Comparison of ENCODE assay signal across 19 cellular contexts in genomic region chr20:62722627-62723026, GRCh38. TPM values are rescaled to one million over a fixed set of nuclear protein-coding genes. Genes with fewer than 3 reads are reported as not detected.
A peak's percentile ranks its signal among the peaks of the same experiment; 100 is the strongest.
DNase-seq lines count a peak whose midpoint lies in the region; ATAC-seq, FAIRE-seq and TF ChIP-seq lines count a peak whose summit lies in the region.
"Had no signal": no experiment of that assay in that cellular context is flagged by ENCODE, and none has a peak within 500 bp of the region (broad histone marks: within the 10 kb centered on the region; RNA-seq: fewer than 3 reads in every experiment).

No MANE protein-coding gene starts in this region.

- H3K4me3 ChIP-seq in endothelial cell of umbilical vein (replicated peaks in 1 of 3; ENCODE audit: insufficient read depth in 1 of 3, low read depth in 1 of 3, low read length in 3 of 3) (no peak overlapping the region), rectal smooth muscle tissue (ENCODE audit: low read length) (peak overlapping the region; percentile 14), transverse colon (no peak overlapping the region), neural progenitor cell (no peak overlapping the region)
- H3K4me3 ChIP-seq: A549, GM12878 had no signal

- TF ChIP-seq POLR2A in endothelial cell of umbilical vein (IDR thresholded peaks at IDR 0.05; ENCODE audit: low read depth, low read length) (no peak), transverse colon (IDR thresholded peaks at IDR 0.05) (no peak)

- DNase-seq in activated CD4-positive, alpha-beta T cell treated with anti-CD3 and anti-CD28 coated beads, Interleukin-2, amount 10 ng/mL, durations not matched to agents 24 days and 14 days: no peak
- DNase-seq in activated CD4-positive, alpha-beta T cell treated with anti-CD3 and anti-CD28 coated beads, Interleukin-2, amount 50 U/mL, for 4 hours: no peak
- DNase-seq in endothelial cell of umbilical vein (ENCODE audit: low read depth, low spot score): no peak
- no peak for DNase-seq in transverse colon
- DNase-seq in neural progenitor cell (ENCODE audit: low spot score): no peak
- DNase-seq in NCI-H2107 treated with DMSO at 0.1 percent for 48 hours (lab: John Stamatoyannopoulos, UW; ENCODE audit: unreplicated experiment): no peak
- DNase-seq: AML-193, DMS 273 treated with DMSO at 0.1 percent for 48 hours, DMS53, DND-41, GOT3, H7 had no signal

- H3K27ac ChIP-seq in endothelial cell of umbilical vein (ENCODE audit: insufficient read depth, low read depth, low read length): no peak overlapping the region
- peak overlapping the region; percentile 97 for H3K27ac ChIP-seq in rectal smooth muscle tissue (ENCODE audit: low read depth, low read length)
- H3K27ac ChIP-seq in transverse colon: peak overlapping the region; percentile 48 to 89 (median 82)
- no peak overlapping the region for H3K27ac ChIP-seq in neural progenitor cell
- H3K27ac ChIP-seq: 22Rv1, A549 had no signal

- peak overlapping the region; percentile 4 for H3K27ac Mint-ChIP-seq in activated CD4-positive, alpha-beta T cell treated with anti-CD3 and anti-CD28 coated beads, Interleukin-2, amount 10 ng/mL, durations not matched to agents 24 days and 14 days
- no peak overlapping the region for H3K27ac Mint-ChIP-seq in neural progenitor cell
- H3K27ac Mint-ChIP-seq: CD8-positive, alpha-beta memory T cell had no signal

- 67 to 79% methylated on average over 2 to 6 of the region's 6 CpGs for WGBS in transverse colon (ENCODE audit: low coverage in 1 of 2), 2 donors

- H3F3A ChIP-seq in neural progenitor cell (ENCODE audit: low read depth): no peaks in the 10 kb centered on the region

- H3K9me1 ChIP-seq in endothelial cell of umbilical vein (replicated peaks; ENCODE audit: control insufficient read depth, extremely low read depth, insufficient read depth, low read length): no peaks in the 10 kb centered on the region

- POLR2A ChIA-PET in endothelial cell of umbilical vein (lab: Charles Lee): no interaction called here

- TF ChIP-seq CTCF in endothelial cell of umbilical vein (IDR thresholded peaks at IDR 0.05; ENCODE audit: extremely low read depth in 1 of 2, insufficient read depth in 1 of 2, low read depth in 1 of 2, low read length in 2 of 2) (no peak), transverse colon (IDR thresholded peaks at IDR 0.05) (no peak), neural progenitor cell (IDR thresholded peaks at IDR 0.05) (no peak)

- H4K20me1 ChIP-seq in endothelial cell of umbilical vein (replicated peaks; ENCODE audit: control insufficient read depth, extremely low read depth, insufficient read depth, low read length) (no peaks in the 10 kb centered on the region), neural progenitor cell (ENCODE audit: low read depth) (no peaks in the 10 kb centered on the region)

- peaks cover 10% of the 10 kb centered on the region for H3K9me3 Mint-ChIP-seq in activated CD4-positive, alpha-beta T cell treated with anti-CD3 and anti-CD28 coated beads, Interleukin-2, amount 10 ng/mL, durations not matched to agents 24 days and 14 days
- H3K9me3 Mint-ChIP-seq in neural progenitor cell: peaks cover 18% of the 10 kb centered on the region

- H3K36me3 ChIP-seq in endothelial cell of umbilical vein (ENCODE audit: control insufficient read depth in 2 of 2, extremely low read depth in 1 of 2, insufficient read depth in 2 of 2, low read length in 2 of 2) (no peaks in the 10 kb centered on the region), rectal smooth muscle tissue (ENCODE audit: control insufficient read depth, insufficient read depth, low read length) (no peaks in the 10 kb centered on the region), transverse colon (no peaks in the 10 kb centered on the region), neural progenitor cell (no peaks in the 10 kb centered on the region)

- peak; percentile 65 for TF ChIP-seq EP300 in transverse colon (IDR thresholded peaks at IDR 0.05; ENCODE audit: low read depth)

- H3K36me3 Mint-ChIP-seq in activated CD4-positive, alpha-beta T cell treated with anti-CD3 and anti-CD28 coated beads, Interleukin-2, amount 10 ng/mL, durations not matched to agents 24 days and 14 days (ENCODE audit: low read depth): peaks cover 8% of the 10 kb centered on the region
- H3K36me3 Mint-ChIP-seq in neural progenitor cell: no peaks in the 10 kb centered on the region

- H3K4me1 ChIP-seq in endothelial cell of umbilical vein (ENCODE audit: control insufficient read depth, extremely low read depth, insufficient read depth, low read length) (no peaks in the 10 kb centered on the region), rectal smooth muscle tissue (ENCODE audit: control insufficient read depth, insufficient read depth, low read length) (peaks cover 52% of the 10 kb centered on the region), transverse colon (peaks cover 0 to 12% (median 4%) of the 10 kb centered on the region in 4 donors), neural progenitor cell (no peaks in the 10 kb centered on the region)
- H3K4me1 ChIP-seq: A549 had no signal

- H3K9ac ChIP-seq in endothelial cell of umbilical vein (replicated peaks; ENCODE audit: extremely low read depth, insufficient read depth, low read length) (no peak overlapping the region), rectal smooth muscle tissue (ENCODE audit: low read length) (no peak overlapping the region), neural progenitor cell (no peak overlapping the region)

- no peaks in the 10 kb centered on the region for H3K9me3 ChIP-seq in endothelial cell of umbilical vein (replicated peaks; ENCODE audit: control insufficient read depth, insufficient read depth, low read length)
- H3K9me3 ChIP-seq in transverse colon: no peaks in the 10 kb centered on the region
- H3K9me3 ChIP-seq in neural progenitor cell (ENCODE audit: low read depth): peaks cover 8% of the 10 kb centered on the region

- dilution Hi-C loops in endothelial cell of umbilical vein (cut with MboI; ENCODE audit: extremely low pct_ligation_motif_present, low sequenced_read_pairs): no loop called here

- intact Hi-C loops in activated CD4-positive, alpha-beta T cell treated with anti-CD3 and anti-CD28 coated beads, Interleukin-2, amount 10 ng/mL, durations not matched to agents 24 days and 14 days (cut with micrococcal nuclease): no loop called here
- intact Hi-C loops in endothelial cell of umbilical vein (cut with micrococcal nuclease) (no loop called here), transverse colon (cut with DNase I; ENCODE audit: low total_unique reads) (no loop called here)

- H3K27me3 ChIP-seq in endothelial cell of umbilical vein (ENCODE audit: control insufficient read depth in 2 of 2, insufficient read depth in 2 of 2, low read length in 2 of 2) (peaks cover 0 to 30% of the 10 kb centered on the region in 2 experiments), rectal smooth muscle tissue (ENCODE audit: control insufficient read depth, insufficient read depth, low read length) (no peaks in the 10 kb centered on the region), transverse colon (peaks cover 54% of the 10 kb centered on the region), neural progenitor cell (peaks cover 4% of the 10 kb centered on the region)

- no peak for ATAC-seq in HG02798 (IDR thresholded peaks at IDR 0.05; ENCODE audit: poor library complexity, unreplicated experiment)
- ATAC-seq: A549, GM12878 had no signal

- in situ Hi-C loops in transverse colon (cut with MboI; ENCODE audit: low pct_ligation_motif_present in 1 of 4, low pct_unique_long_range_greater_than_20kb in 1 of 4, low sequenced_read_pairs in 3 of 4): no loop called here

- BruUV-seq in endothelial cell of umbilical vein (replicated peaks; lab: Mats Ljungman, UMichigan): no TSS peak

- FAIRE-seq in endothelial cell of umbilical vein (lab: Jason Lieb, UNC): peak; percentile 35
- FAIRE-seq: A549, GM12878 had no signal

- no peaks in the 10 kb centered on the region for H3K79me2 ChIP-seq in endothelial cell of umbilical vein (ENCODE audit: control insufficient read depth, insufficient read depth, low read length)
- no peaks in the 10 kb centered on the region for H3K79me2 ChIP-seq in neural progenitor cell (ENCODE audit: low read depth)

- peaks cover 45% of the 10 kb centered on the region for H3K27me3 Mint-ChIP-seq in activated CD4-positive, alpha-beta T cell treated with anti-CD3 and anti-CD28 coated beads, Interleukin-2, amount 10 ng/mL, durations not matched to agents 24 days and 14 days
- H3K27me3 Mint-ChIP-seq in neural progenitor cell (ENCODE audit: insufficient read depth, low read depth): peaks cover 11% of the 10 kb centered on the region

- CTCF ChIA-PET in endothelial cell of umbilical vein (lab: Charles Lee): interaction anchor here (1.1 to 2.6 kb wide), 11 partner anchors 8 to 72 kb away, joined by 3 to 20 read pairs (median 6); partner anchors contain the start of gene NTSR1

- no peak overlapping the region for H3K4me2 ChIP-seq in endothelial cell of umbilical vein (ENCODE audit: insufficient read depth, low read length)
- H3K4me2 ChIP-seq in neural progenitor cell: no peak overlapping the region
- H3K4me2 ChIP-seq: A549 had no signal

- H3K4me3 Mint-ChIP-seq in activated CD4-positive, alpha-beta T cell treated with anti-CD3 and anti-CD28 coated beads, Interleukin-2, amount 10 ng/mL, durations not matched to agents 24 days and 14 days: no peak overlapping the region
- no peak overlapping the region for H3K4me3 Mint-ChIP-seq in neural progenitor cell
- H3K4me3 Mint-ChIP-seq: CD8-positive, alpha-beta memory T cell had no signal

- H3K4me1 Mint-ChIP-seq in activated CD4-positive, alpha-beta T cell treated with anti-CD3 and anti-CD28 coated beads, Interleukin-2, amount 10 ng/mL, durations not matched to agents 24 days and 14 days: peaks cover 10% of the 10 kb centered on the region
- peaks cover 2% of the 10 kb centered on the region for H3K4me1 Mint-ChIP-seq in neural progenitor cell

- H2AFZ ChIP-seq in endothelial cell of umbilical vein (ENCODE audit: low read depth, low read length) (no peak overlapping the region), neural progenitor cell (replicated peaks) (no peak overlapping the region)

TF ChIP-seq in endothelial cell of umbilical vein, 7 proteins besides CTCF, POLR2A, EP300 and RAD21 (continues in another document):
- TF ChIP-seq JUN (IDR thresholded peaks at IDR 0.05; ENCODE audit: borderline replicate concordance, insufficient read depth, insufficient read length, low read depth): no peak

RNA-seq across cellular contexts. Expression of gene NTSR1, which starts 14.0 kb away (rescaled TPM):
- not detected in 2 replicates for total RNA-seq in activated CD4-positive, alpha-beta T cell treated with anti-CD3 and anti-CD28 coated beads, Interleukin-2, amount 10 ng/mL, durations not matched to agents 24 days and 14 days
- total RNA-seq in endothelial cell of umbilical vein: 0.30 and 2.1 TPM in 2 replicates
- 0.11 and 0.14 TPM in 2 replicates for polyA plus RNA-seq in endothelial cell of umbilical vein
- 0.14 and 0.21 TPM in 2 replicates for polyA plus RNA-seq in endothelial cell of umbilical vein (2011; cell fraction: cytosol; rRNA removed)
- polyA plus RNA-seq in endothelial cell of umbilical vein (2011; cell fraction: nucleus; rRNA removed): 0.15 and 0.20 TPM in 2 replicates
- 0.82 and 2.2 TPM in 2 replicates for polyA plus RNA-seq in endothelial cell of umbilical vein (2012)
- polyA minus RNA-seq in endothelial cell of umbilical vein: not detected in 2 replicates
- not detected for polyA minus RNA-seq in endothelial cell of umbilical vein (2011; cell fraction: cytosol; rRNA and poly(A)+ RNA removed)
- polyA minus RNA-seq in endothelial cell of umbilical vein (2011; cell fraction: nucleus; rRNA and poly(A)+ RNA removed): 0.10 TPM in 1 of 2 replicates, not detected in the other
- 10 to 100 TPM in 1 of 4 donors, 1 to 10 TPM in 3; 1.5 to 23.9 (median 4.7) TPM for total RNA-seq in transverse colon
- total RNA-seq in neural progenitor cell (ENCODE audit: low replicate concordance): 0.12 and 0.26 TPM in 2 replicates
- total RNA-seq: CD8-positive, alpha-beta memory T cell; G401; GM12878 had no signal
- polyA plus RNA-seq: CD8-positive, alpha-beta memory T cell; GM12878 had no signal

Comparison
In these comparisons a context has a peak if more than half of its experiments do, and no peak if none do; other contexts are left out.
1. H3K27ac ChIP-seq: peak in rectal smooth muscle tissue (single experiment) and transverse colon (4 of 4); none in endothelial cell of umbilical vein (single experiment) and neural progenitor cell (single experiment).